In the genomic region with DNA sequence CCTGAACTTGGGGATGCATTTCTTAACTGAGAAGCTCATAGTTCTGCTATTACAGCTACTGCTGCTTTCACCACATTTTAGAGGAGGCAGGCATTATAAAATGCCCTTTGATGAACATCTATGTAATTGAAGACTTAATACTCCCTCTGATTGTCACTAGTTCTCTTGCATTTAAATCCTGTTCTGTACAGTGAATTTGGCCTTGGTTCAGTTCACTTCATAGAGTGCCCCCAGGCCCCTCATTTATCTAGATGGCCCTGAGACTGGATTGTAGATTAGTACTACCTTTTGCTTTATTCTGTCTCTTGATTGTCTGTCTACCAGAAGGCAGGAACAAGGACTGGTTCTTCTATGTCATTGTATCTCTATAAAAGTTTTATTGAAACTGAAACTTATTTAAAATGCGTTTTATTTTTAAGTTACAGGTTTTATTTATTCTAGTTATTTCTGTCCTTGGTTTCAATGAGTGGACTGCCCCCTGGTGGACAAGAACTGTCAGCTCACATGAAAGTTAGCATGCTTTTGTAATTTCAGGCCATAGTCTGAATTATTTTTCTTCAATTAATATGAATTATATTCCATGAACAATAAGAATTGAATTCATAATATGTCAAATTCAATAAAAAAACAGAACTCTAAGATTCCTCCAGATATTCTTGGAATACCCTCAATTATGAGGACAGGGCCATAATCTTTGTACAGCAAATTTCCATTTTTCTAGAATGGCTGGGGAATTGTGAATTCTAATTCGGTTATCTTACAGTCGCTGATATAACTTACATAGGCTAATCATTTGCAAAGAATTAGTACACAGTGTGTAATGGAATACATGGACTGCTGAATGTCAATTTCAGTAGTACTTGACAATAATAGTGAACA, we compare ENCODE assay signal across 9 cellular contexts. TPM values are rescaled to one million over a fixed set of nuclear protein-coding genes. Genes with fewer than 3 reads are reported as not detected.
DNase-seq lines count a peak whose midpoint lies in the region; ATAC-seq, FAIRE-seq and TF ChIP-seq lines count a peak whose summit lies in the region.
"Had no signal": no experiment of that assay in that cellular context is flagged by ENCODE, and none has a peak within 500 bp of the region (broad histone marks: within the 10 kb centered on the region; RNA-seq: fewer than 3 reads in every experiment).

No MANE protein-coding gene starts in this region.

- H3K27me3 Mint-ChIP-seq in CD4-positive, CD25-positive, alpha-beta regulatory T cell, result peaks cover 64% of the 10 kb centered on the region

- H3K27ac ChIP-seq in CD4-positive, CD25-positive, alpha-beta regulatory T cell (ENCODE audit: insufficient read depth, low read length, poor library complexity, severe bottlenecking), result no peak overlapping the region
- no peak overlapping the region for H3K27ac ChIP-seq in Peyer's patch

- TF ChIP-seq CTCF in Peyer's patch (IDR thresholded peaks at IDR 0.05) (peak; percentile 70 to 88 (median 72)), cardiac fibroblast (IDR thresholded peaks at IDR 0.05; ENCODE audit: low read depth, low read length) (peak; percentile 74), omental fat pad (IDR thresholded peaks at IDR 0.05) (peak in 1 of 3 donors; percentile 10)

- ATAC-seq in CD4-positive, CD25-positive, alpha-beta regulatory T cell (ENCODE audit: low read depth in 2 of 2), result no peak
- ATAC-seq in HG02970 (IDR thresholded peaks at IDR 0.05; ENCODE audit: low FRiP score, unreplicated experiment), result no peak
- ATAC-seq in omental fat pad (ENCODE audit: low FRiP score), result no peak
- ATAC-seq: naive thymus-derived CD4-positive, alpha-beta T cell had no signal

- no peaks in the 10 kb centered on the region for H3K9me3 ChIP-seq in CD4-positive, CD25-positive, alpha-beta regulatory T cell (ENCODE audit: control insufficient read depth in 2 of 2, low read length in 2 of 2)
- no peaks in the 10 kb centered on the region for H3K9me3 ChIP-seq in Peyer's patch

- FAIRE-seq in GM19239 (lab: Jason Lieb, UNC), result peak; percentile 72

- H3K4me1 Mint-ChIP-seq in CD4-positive, CD25-positive, alpha-beta regulatory T cell, result peaks cover 0 to 1% (median under 1%) of the 10 kb centered on the region in 4 donors

- no peak overlapping the region for H3K4me3 Mint-ChIP-seq in CD4-positive, CD25-positive, alpha-beta regulatory T cell
- H3K4me3 Mint-ChIP-seq: naive thymus-derived CD4-positive, alpha-beta T cell had no signal

- no peak for TF ChIP-seq POLR2A in Peyer's patch (IDR thresholded peaks at IDR 0.05)

- no peaks in the 10 kb centered on the region for H3K36me3 ChIP-seq in CD4-positive, CD25-positive, alpha-beta regulatory T cell (ENCODE audit: control insufficient read depth, insufficient read depth, low read length)
- no peaks in the 10 kb centered on the region for H3K36me3 ChIP-seq in Peyer's patch

- peaks cover 11% of the 10 kb centered on the region for H3K27me3 ChIP-seq in CD4-positive, CD25-positive, alpha-beta regulatory T cell (ENCODE audit: control insufficient read depth, insufficient read depth, low read length)
- H3K27me3 ChIP-seq in Peyer's patch, result no peaks in the 10 kb centered on the region

- H3K4me3 ChIP-seq in CD4-positive, CD25-positive, alpha-beta regulatory T cell (ENCODE audit: low read depth, low read length), result no peak overlapping the region
- H3K4me3 ChIP-seq in Peyer's patch (no peak overlapping the region), cardiac fibroblast (replicated peaks in 1 of 2; ENCODE audit: low read depth in 2 of 2, low read length in 2 of 2) (no peak overlapping the region)

- H3K9me3 Mint-ChIP-seq in CD4-positive, CD25-positive, alpha-beta regulatory T cell, result no peaks in the 10 kb centered on the region
- H3K9me3 Mint-ChIP-seq: naive thymus-derived CD4-positive, alpha-beta T cell had no signal

- no peak overlapping the region for H3K27ac Mint-ChIP-seq in CD4-positive, CD25-positive, alpha-beta regulatory T cell
- H3K27ac Mint-ChIP-seq: naive thymus-derived CD4-positive, alpha-beta T cell had no signal

- H3K36me3 Mint-ChIP-seq in CD4-positive, CD25-positive, alpha-beta regulatory T cell, result no peaks in the 10 kb centered on the region
- H3K36me3 Mint-ChIP-seq: naive thymus-derived CD4-positive, alpha-beta T cell had no signal

- DNase-seq in CD4-positive, CD25-positive, alpha-beta regulatory T cell, result peak in 2 of 3 donors; percentile 38 to 61
- DNase-seq in GM19239 (ENCODE audit: insufficient read length, low spot score), result no peak
- DNase-seq in Peyer's patch, result peak in 2 of 3 donors; percentile 33 to 63
- DNase-seq in cardiac fibroblast (ENCODE audit: low read depth in 2 of 2), result peak; percentile 72 to 75
- DNase-seq in midbrain (lab: John Stamatoyannopoulos, UW), result peak; percentile 63
- DNase-seq in occipital lobe (lab: John Stamatoyannopoulos, UW), result no peak
- DNase-seq in omental fat pad (ENCODE audit: low spot score), result no peak

- H3K4me1 ChIP-seq in CD4-positive, CD25-positive, alpha-beta regulatory T cell (ENCODE audit: control insufficient read depth, insufficient read depth, low read length, poor library complexity, severe bottlenecking), result no peaks in the 10 kb centered on the region
- H3K4me1 ChIP-seq in Peyer's patch, result no peaks in the 10 kb centered on the region

RNA-seq across cellular contexts. Expression of a gene that starts 47.2 kb away (rescaled TPM):
- total RNA-seq in CD4-positive, CD25-positive, alpha-beta regulatory T cell, result 30.1 TPM
- polyA plus RNA-seq in CD4-positive, CD25-positive, alpha-beta regulatory T cell, result 10 to 100 TPM; 20.7 to 37.7 (median 27.6) TPM
- total RNA-seq in Peyer's patch (10 to 100 TPM; 18.2 to 67.4 (median 46.7) TPM), occipital lobe (60.5 TPM), omental fat pad (10 to 100 TPM; 24.6 to 46.4 (median 35.2) TPM)

Comparison
In these comparisons a context has a peak if more than half of its experiments do, and no peak if none do; other contexts are left out.
1. DNase-seq: peak in CD4-positive, CD25-positive, alpha-beta regulatory T cell (2 of 3), Peyer's patch (2 of 3), cardiac fibroblast (2 of 2) and midbrain (single experiment); none in GM19239 (single experiment), occipital lobe (single experiment) and omental fat pad (single experiment).